ENCODE assay signal across 13 cellular contexts in the genomic region with DNA sequence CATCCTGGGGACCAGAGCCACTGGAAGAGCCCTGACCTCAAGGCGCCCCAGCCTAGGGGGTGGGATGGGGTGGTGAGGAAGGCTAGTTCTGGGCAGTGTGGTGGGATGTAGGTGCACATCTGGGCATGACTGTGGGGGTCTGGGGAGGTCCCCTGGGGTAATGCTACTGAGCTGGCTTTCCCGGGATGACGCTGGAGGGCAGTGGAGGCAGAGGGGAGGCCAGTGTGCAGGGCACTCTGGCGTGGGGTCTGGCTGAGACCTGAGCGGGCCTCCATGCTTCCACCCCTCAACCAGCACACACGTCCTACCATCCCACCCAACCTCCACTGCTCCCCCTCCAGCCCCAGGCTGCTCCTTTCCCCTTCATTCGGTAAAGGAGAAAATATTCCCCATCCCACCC. TPM values are rescaled to one million over a fixed set of nuclear protein-coding genes. Genes with fewer than 3 reads are reported as not detected.
A peak's percentile ranks its signal among the peaks of the same experiment; 100 is the strongest.
DNase-seq lines count a peak whose midpoint lies in the region; ATAC-seq and TF ChIP-seq lines count a peak whose summit lies in the region.
"Had no signal": no experiment of that assay in that cellular context is flagged by ENCODE, and none has a peak within 500 bp of the region (broad histone marks: within the 10 kb centered on the region; RNA-seq: fewer than 3 reads in every experiment).

No MANE protein-coding gene starts in this region.

- peak overlapping the region; percentile 85 for H2BK15ac ChIP-seq in neuronal stem cell (ENCODE audit: low read length)

- H3K23ac ChIP-seq in neuronal stem cell (ENCODE audit: low read depth, low read length, poor library complexity) = peak overlapping the region; percentile 20

- H3K27ac Mint-ChIP-seq in CD8-positive, alpha-beta memory T cell = peak overlapping the region in 6 of 8 donors; percentile 35 to 91 (median 82)
- peak overlapping the region; percentile 90 for H3K27ac Mint-ChIP-seq in activated naive CD8-positive, alpha-beta T cell treated with anti-CD3 and anti-CD28 coated beads, Interleukin-2, amount 10 ng/mL, durations not matched to agents 7 days and 5 days

- CTCF ChIA-PET in CD8-positive, alpha-beta memory T cell (lab: Charles Lee) = interaction anchor here (1.2 kb wide), 1 partner anchor 142 kb away, joined by 4 read pairs; no protein-coding TSS in a partner anchor

- TF ChIP-seq CTCF in GM13977 (IDR thresholded peaks at IDR 0.05; ENCODE audit: extremely low read depth, insufficient read depth, missing control alignments) = no peak

- no peaks in the 10 kb centered on the region for H3K9me3 ChIP-seq in CD8-positive, alpha-beta memory T cell (ENCODE audit: low read length)
- H3K9me3 ChIP-seq in neuronal stem cell (replicated peaks in 1 of 2; ENCODE audit: control insufficient read depth in 2 of 2, insufficient read depth in 1 of 2, low read depth in 1 of 2, low read length in 2 of 2) (peaks cover 0 to 3% of the 10 kb centered on the region in 2 donors), SJCRH30 (replicated peaks) (0 out of 2 replicates have a peak, but pooled peaks cover 4% of the 10 kb centered on the region)

- H3K14ac ChIP-seq in neuronal stem cell (ENCODE audit: low read length) = peak overlapping the region; percentile 94

- H3K36me3 Mint-ChIP-seq in CD8-positive, alpha-beta memory T cell = peaks cover 0 to 4% (median 0%) of the 10 kb centered on the region in 3 donors
- H3K36me3 Mint-ChIP-seq in activated naive CD8-positive, alpha-beta T cell treated with anti-CD3 and anti-CD28 coated beads, Interleukin-2, amount 10 ng/mL, durations not matched to agents 7 days and 5 days = peaks cover 2% of the 10 kb centered on the region

- POLR2A ChIA-PET in CD8-positive, alpha-beta memory T cell (lab: Charles Lee) = interaction anchor here (1.4 kb wide), 1 partner anchor 24 kb away, joined by 4 read pairs; no protein-coding TSS in a partner anchor
- POLR2A ChIA-PET in activated naive CD8-positive, alpha-beta T cell treated with anti-CD3 and anti-CD28 coated beads, Interleukin-2, amount 10 ng/mL, durations not matched to agents 7 days and 5 days (lab: Charles Lee) = interaction anchor here (0.7 to 1.3 kb wide), 3 partner anchors 24 to 51 kb away, joined by 3 read pairs; no protein-coding TSS in a partner anchor

- peak overlapping the region; percentile 80 for H3K18ac ChIP-seq in neuronal stem cell (ENCODE audit: low read length)

- H2BK120ac ChIP-seq in neuronal stem cell (ENCODE audit: low read depth, low read length) = no peak overlapping the region

- H4K91ac ChIP-seq in neuronal stem cell (ENCODE audit: low read depth, low read length, poor library complexity) = no peak overlapping the region

- peaks cover 0 to 10% (median 4%) of the 10 kb centered on the region in 5 donors for H3K9me3 Mint-ChIP-seq in CD8-positive, alpha-beta memory T cell
- peaks cover 4% of the 10 kb centered on the region for H3K9me3 Mint-ChIP-seq in activated naive CD8-positive, alpha-beta T cell treated with anti-CD3 and anti-CD28 coated beads, Interleukin-2, amount 10 ng/mL, durations not matched to agents 7 days and 5 days

- peaks cover 37 to 77% (median 49%) of the 10 kb centered on the region in 3 donors for H3K4me1 Mint-ChIP-seq in CD8-positive, alpha-beta memory T cell
- peaks cover 22% of the 10 kb centered on the region for H3K4me1 Mint-ChIP-seq in activated naive CD8-positive, alpha-beta T cell treated with anti-CD3 and anti-CD28 coated beads, Interleukin-2, amount 10 ng/mL, durations not matched to agents 7 days and 5 days

- ATAC-seq in activated naive CD8-positive, alpha-beta T cell treated with anti-CD3 and anti-CD28 coated beads, Interleukin-2, amount 10 ng/mL, durations not matched to agents 7 days and 5 days (ENCODE audit: low read depth) = no peak
- ATAC-seq in GM21576 (IDR thresholded peaks at IDR 0.05; ENCODE audit: unreplicated experiment) = no peak
- ATAC-seq: foreskin keratinocyte had no signal

- peaks cover 36% of the 10 kb centered on the region for H3K4me1 ChIP-seq in CD8-positive, alpha-beta memory T cell (ENCODE audit: insufficient read depth, low read length)
- peaks cover 3% of the 10 kb centered on the region in 2 donors for H3K4me1 ChIP-seq in neuronal stem cell (ENCODE audit: control insufficient read depth in 2 of 2, insufficient read depth in 1 of 2, low read depth in 1 of 2, low read length in 2 of 2)
- peaks cover 5% of the 10 kb centered on the region; the same call in 1 of the 2 replicates for H3K4me1 ChIP-seq in SJCRH30
- H3K4me1 ChIP-seq: foreskin keratinocyte had no signal

- H3K4me2 ChIP-seq in neuronal stem cell (ENCODE audit: insufficient read depth, low read length, poor library complexity, severe bottlenecking) = no peak overlapping the region

- peak overlapping the region; percentile 24 for H3K27ac ChIP-seq in CD8-positive, alpha-beta memory T cell (ENCODE audit: low read depth, low read length)
- H3K27ac ChIP-seq in neuronal stem cell (replicated peaks; ENCODE audit: low read length) (no peak overlapping the region), SJCRH30 (no peak overlapping the region)
- H3K27ac ChIP-seq: foreskin keratinocyte, VCaP had no signal

- DNase-seq in 8988T (peak; percentile 16), neuronal stem cell (ENCODE audit: low spot score) (no peak), NCI-H1092 treated with DMSO at 0.1 percent for 48 hours (lab: John Stamatoyannopoulos, UW) (no peak), GM13977 (ENCODE audit: low spot score) (no peak), SJCRH30 (no peak)
- no peak for DNase-seq in CD8-positive, alpha-beta memory T cell
- DNase-seq in activated naive CD8-positive, alpha-beta T cell treated with anti-CD3 and anti-CD28 coated beads, Interleukin-2, amount 10 ng/mL, durations not matched to agents 7 days and 5 days = no peak
- DNase-seq: foreskin keratinocyte; NCI-H446 treated with DMSO at 0.1 percent for 48 hours; SHP77; stimulated activated CD8-positive, alpha-beta memory T cell treated with anti-CD3 and anti-CD28 coated beads, Interleukin-4, amount 100 ng/mL, for 48 hours had no signal

- H3K79me1 ChIP-seq in neuronal stem cell (ENCODE audit: low read depth, low read length) = no peaks in the 10 kb centered on the region

- H3K36me3 ChIP-seq in CD8-positive, alpha-beta memory T cell (ENCODE audit: insufficient read depth, low read length) = no peaks in the 10 kb centered on the region
- H3K36me3 ChIP-seq in neuronal stem cell (replicated peaks in 1 of 2; ENCODE audit: control insufficient read depth in 2 of 2, insufficient read depth in 2 of 2, low read length in 2 of 2) = no peaks in the 10 kb centered on the region
- no peaks in the 10 kb centered on the region for H3K36me3 ChIP-seq in SJCRH30

- peak overlapping the region; percentile 34 for H3K4me3 ChIP-seq in CD8-positive, alpha-beta memory T cell (ENCODE audit: low read length)
- no peak overlapping the region for H3K4me3 ChIP-seq in neuronal stem cell (ENCODE audit: low read length in 2 of 2)
- H3K4me3 ChIP-seq in SJCRH30 = no peak overlapping the region

- no peak overlapping the region for H2BK12ac ChIP-seq in neuronal stem cell (ENCODE audit: low read length)

- H2AK5ac ChIP-seq in neuronal stem cell (ENCODE audit: low read depth, low read length) = peak overlapping the region; percentile 90

- H3K9ac ChIP-seq in neuronal stem cell (ENCODE audit: low read depth, low read length, poor library complexity) = no peak overlapping the region

- no peak overlapping the region for H3K4ac ChIP-seq in neuronal stem cell (ENCODE audit: low read length)

- no CpG with 5 or more reads among the region's 7 CpGs for WGBS in neuronal stem cell (ENCODE audit: extremely low coverage in 2 of 2, insufficient read length in 2 of 2, insufficient replicate concordance in 1 of 2), 2 donors

- H2BK5ac ChIP-seq in neuronal stem cell (ENCODE audit: low read length) = peak overlapping the region; percentile 53

- no peaks in the 10 kb centered on the region for H3K27me3 ChIP-seq in CD8-positive, alpha-beta memory T cell (ENCODE audit: insufficient read depth, low read length, poor library complexity, severe bottlenecking)
- H3K27me3 ChIP-seq in neuronal stem cell (ENCODE audit: control insufficient read depth in 3 of 3, insufficient read depth in 3 of 3, low read depth in 1 of 3, low read length in 3 of 3) (peaks cover 0 to 35% (median 0%) of the 10 kb centered on the region in 3 experiments), SJCRH30 (no peaks in the 10 kb centered on the region)

- H2AFZ ChIP-seq in neuronal stem cell (ENCODE audit: low read length) = peak overlapping the region; percentile 57

- H3K27me3 Mint-ChIP-seq in CD8-positive, alpha-beta memory T cell = no peaks in the 10 kb centered on the region
- H3K27me3 Mint-ChIP-seq in activated naive CD8-positive, alpha-beta T cell treated with anti-CD3 and anti-CD28 coated beads, Interleukin-2, amount 10 ng/mL, durations not matched to agents 7 days and 5 days = peaks cover 7% of the 10 kb centered on the region

- no peak overlapping the region for H4K8ac ChIP-seq in neuronal stem cell (ENCODE audit: low read depth, low read length)

- H3K4me3 Mint-ChIP-seq in CD8-positive, alpha-beta memory T cell = peak overlapping the region in 4 of 7 donors; percentile 26 to 83 (median 47)
- H3K4me3 Mint-ChIP-seq in activated naive CD8-positive, alpha-beta T cell treated with anti-CD3 and anti-CD28 coated beads, Interleukin-2, amount 10 ng/mL, durations not matched to agents 7 days and 5 days = no peak overlapping the region

- in situ Hi-C loops in GM13977 (cut with MboI; ENCODE audit: low pct_unique_long_range_greater_than_20kb, low sequenced_read_pairs, unreplicated experiment) = no loop called here

RNA-seq across cellular contexts. Expression of gene SH3BP2, which starts 4.8 kb away (rescaled TPM):
- total RNA-seq in CD8-positive, alpha-beta memory T cell = 10 to 100 TPM; 68.8 to 75.4 TPM
- polyA plus RNA-seq in CD8-positive, alpha-beta memory T cell = 35.7 TPM
- total RNA-seq in activated naive CD8-positive, alpha-beta T cell treated with anti-CD3 and anti-CD28 coated beads, Interleukin-2, amount 10 ng/mL, durations not matched to agents 7 days and 5 days = 10 to 100 TPM; 82.6 to 83.7 TPM
- 8.1 TPM for polyA plus RNA-seq in neuronal stem cell (2013, experiment 1 of 2)
- 8.7 TPM for polyA plus RNA-seq in neuronal stem cell (2013, experiment 2 of 2)
- 22.0 and 28.1 TPM in 2 replicates for total RNA-seq in SJCRH30 (2014; rRNA removed; shearing (Covaris generic))

RNA-seq across cellular contexts. Expression of gene TNIP2, which starts 32.0 kb away (rescaled TPM):
- 10 to 100 TPM; 87.7 to 92.3 TPM for total RNA-seq in CD8-positive, alpha-beta memory T cell
- 57.4 TPM for polyA plus RNA-seq in CD8-positive, alpha-beta memory T cell
- total RNA-seq in activated naive CD8-positive, alpha-beta T cell treated with anti-CD3 and anti-CD28 coated beads, Interleukin-2, amount 10 ng/mL, durations not matched to agents 7 days and 5 days = 10 to 100 TPM; 47.0 to 50.0 TPM
- polyA plus RNA-seq in neuronal stem cell (2013, experiment 1 of 2) = 14.8 TPM
- polyA plus RNA-seq in neuronal stem cell (2013, experiment 2 of 2) = 15.1 TPM
- total RNA-seq in SJCRH30 (2014; rRNA removed; shearing (Covaris generic)) = 25.8 and 28.8 TPM in 2 replicates

RNA-seq across cellular contexts. Expression of gene ADD1, which starts 55.5 kb away (rescaled TPM):
- total RNA-seq in CD8-positive, alpha-beta memory T cell = 100 to 1,000 TPM; 185 to 192 TPM
- 217 TPM for polyA plus RNA-seq in CD8-positive, alpha-beta memory T cell
- 100 to 1,000 TPM; 261 to 276 TPM for total RNA-seq in activated naive CD8-positive, alpha-beta T cell treated with anti-CD3 and anti-CD28 coated beads, Interleukin-2, amount 10 ng/mL, durations not matched to agents 7 days and 5 days
- 169 TPM for polyA plus RNA-seq in neuronal stem cell (2013, experiment 1 of 2)
- 159 TPM for polyA plus RNA-seq in neuronal stem cell (2013, experiment 2 of 2)
- 131 and 139 TPM in 2 replicates for total RNA-seq in SJCRH30 (2014; rRNA removed; shearing (Covaris generic))
